Comparison of ENCODE assay signal across 8 cellular contexts in genomic region chr4:6327220-6327917, GRCh38. TPM values are rescaled to one million over a fixed set of nuclear protein-coding genes. Genes with fewer than 3 reads are reported as not detected.
DNase-seq lines count a peak whose midpoint lies in the region; ATAC-seq and TF ChIP-seq lines count a peak whose summit lies in the region.

No MANE protein-coding gene starts in this region.

- DNase-seq in AG08396 (ENCODE audit: low spot score), result peak; percentile 90
- DNase-seq in HUDEP-2 (lab: John Stamatoyannopoulos, UW; ENCODE audit: unreplicated experiment in 76 of 76), result peak in 66 of 76 experiments; percentile 4 to 80 (median 54)
- peak; percentile 69 for DNase-seq in RKO (ENCODE audit: low spot score)
- DNase-seq in activated T-helper 9 cell treated with anti-CD3 and anti-CD28 coated beads, Interleukin-2, amount 50 U/mL, for 16 hours (ENCODE audit: low read depth), result peak; percentile 70
- DNase-seq in fibroblast of villous mesenchyme (ENCODE audit: low read depth), result peak; percentile 69
- DNase-seq in occipital lobe (lab: John Stamatoyannopoulos, UW), result peak; percentile 71
- DNase-seq in thoracic aorta (ENCODE audit: low spot score), result peak; percentile 13

- H3K4me3 ChIP-seq in fibroblast of villous mesenchyme (ENCODE audit: low read depth, low read length) (no peak overlapping the region), thoracic aorta (no peak overlapping the region)

- ATAC-seq in GM18907 (IDR thresholded peaks at IDR 0.05; ENCODE audit: unreplicated experiment) (peak; percentile 55), thoracic aorta (ENCODE audit: insufficient number of reproducible peaks, low FRiP score, low read depth) (peak; percentile 70)

- no peaks in the 10 kb centered on the region for H3K4me1 ChIP-seq in thoracic aorta (ENCODE audit: control insufficient read depth in 1 of 2, low read depth in 2 of 2)

- no peaks in the 10 kb centered on the region for H3K36me3 ChIP-seq in thoracic aorta

- TF ChIP-seq CTCF in fibroblast of villous mesenchyme (IDR thresholded peaks at IDR 0.05; ENCODE audit: insufficient read depth, low read depth, low read length) (peak; percentile 85), thoracic aorta (IDR thresholded peaks at IDR 0.05) (peak; percentile 99)

- H3K27ac ChIP-seq in thoracic aorta, result no peak overlapping the region

- no peaks in the 10 kb centered on the region for H3K27me3 ChIP-seq in thoracic aorta (replicated peaks; ENCODE audit: insufficient read depth)

- H3K9me3 ChIP-seq in thoracic aorta, result no peaks in the 10 kb centered on the region

RNA-seq across cellular contexts. Expression of gene WFS1, which starts 57.7 kb away (rescaled TPM):
- 39.3 and 42.3 TPM in 2 replicates for total RNA-seq in fibroblast of villous mesenchyme
- 5.1 TPM for total RNA-seq in occipital lobe
- total RNA-seq in thoracic aorta, result 100 to 1,000 TPM in 1 of 2 donors, 10 to 100 TPM in 1; 77.9 to 131 TPM

Comparison
In these comparisons a context has a peak if more than half of its experiments do, and no peak if none do; other contexts are left out.
1. DNase-seq: peak in every context shown above with its lines; median percentile 90 in AG08396; 71 in occipital lobe; 70 in activated T-helper 9 cell treated with anti-CD3 and anti-CD28 coated beads, Interleukin-2, amount 50 U/mL, for 16 hours; 69 in RKO; 69 in fibroblast of villous mesenchyme; 54 in HUDEP-2; 13 in thoracic aorta.